Comparison of ENCODE assay signal across 37 cellular contexts in genomic region chr10:29246449-29246848, GRCh38. TPM values are rescaled to one million over a fixed set of nuclear protein-coding genes. Genes with fewer than 3 reads are reported as not detected.
"Had no signal": no experiment of that assay in that cellular context is flagged by ENCODE, and none has a peak within 500 bp of the region (broad histone marks: within the 10 kb centered on the region; RNA-seq: fewer than 3 reads in every experiment).

No MANE protein-coding gene starts in this region.

- H3K4me1 Mint-ChIP-seq: activated CD4-positive, alpha-beta T cell treated with anti-CD3 and anti-CD28 coated beads, Interleukin-2, amount 10 ng/mL, durations not matched to agents 7 days and 5 days; activated naive CD8-positive, alpha-beta T cell treated with anti-CD3 and anti-CD28 coated beads for 36 hours; central memory CD8-positive, alpha-beta T cell; IgD-negative memory B cell had no signal

- H3K27ac Mint-ChIP-seq: activated CD4-positive, alpha-beta memory T cell treated with anti-CD3 and anti-CD28 coated beads for 36 hours; activated CD4-positive, alpha-beta T cell treated with anti-CD3 and anti-CD28 coated beads, Interleukin-2, amount 10 ng/mL, durations not matched to agents 7 days and 5 days; activated naive CD8-positive, alpha-beta T cell treated with anti-CD3 and anti-CD28 coated beads for 36 hours; IgD-negative memory B cell had no signal

- DNase-seq: activated CD4-positive, alpha-beta memory T cell treated with anti-CD3 and anti-CD28 coated beads for 36 hours; activated CD4-positive, alpha-beta T cell treated with anti-CD3 and anti-CD28 coated beads, Interleukin-2, amount 10 ng/mL, durations not matched to agents 7 days and 5 days; activated CD8-positive, alpha-beta memory T cell treated with anti-CD3 and anti-CD28 coated beads, Interleukin-2, amount 50 U/mL, for 4 hours; activated effector memory CD4-positive, alpha-beta T cell treated with anti-CD3 and anti-CD28 coated beads, Interleukin-2, amount 50 U/mL, for 16 hours; activated naive CD4-positive, alpha-beta T cell; activated naive CD4-positive, alpha-beta T cell treated with anti-CD3 and anti-CD28 coated beads, Interleukin-2, amount 50 U/mL, for 16 hours; activated naive CD8-positive, alpha-beta T cell treated with anti-CD3 and anti-CD28 coated beads for 36 hours; activated T-cell treated with anti-CD3 and anti-CD28 coated beads, Interleukin-2, amount 50 U/mL, for 48 hours; amniotic stem cell; Karpas-422; KBM-7; NCI-H1048; NCI-H1105 treated with DMSO at 0.1 percent for 48 hours; NCI-H1436; NCI-H1694; NCI-H1930; NCI-H2081 treated with DMSO at 0.1 percent for 48 hours; NCI-H226; NCI-H446 treated with DMSO at 0.1 percent for 48 hours; NCI-H524; NCI-H69; SIG-M5; SW 1271; T-helper 1 cell; T-helper 2 cell; T-helper 9 cell; WERI-Rb-1 had no signal

- H3K27ac ChIP-seq: ascending aorta, cardiac muscle cell, RWPE1, WERI-Rb-1 had no signal

- H3K36me3 Mint-ChIP-seq: activated CD4-positive, alpha-beta memory T cell treated with anti-CD3 and anti-CD28 coated beads for 36 hours; activated naive CD8-positive, alpha-beta T cell treated with anti-CD3 and anti-CD28 coated beads for 36 hours; IgD-negative memory B cell had no signal

- H3K27me3 ChIP-seq: ascending aorta, cardiac muscle cell had no signal

- H3K4me3 Mint-ChIP-seq: activated CD4-positive, alpha-beta memory T cell treated with anti-CD3 and anti-CD28 coated beads for 36 hours; activated CD4-positive, alpha-beta T cell treated with anti-CD3 and anti-CD28 coated beads, Interleukin-2, amount 10 ng/mL, durations not matched to agents 7 days and 5 days; activated naive CD8-positive, alpha-beta T cell treated with anti-CD3 and anti-CD28 coated beads for 36 hours; central memory CD8-positive, alpha-beta T cell; IgD-negative memory B cell had no signal

- H3K36me3 ChIP-seq: ascending aorta, cardiac muscle cell, WERI-Rb-1 had no signal

- H3K9me3 Mint-ChIP-seq: activated CD4-positive, alpha-beta memory T cell treated with anti-CD3 and anti-CD28 coated beads for 36 hours; activated CD4-positive, alpha-beta T cell treated with anti-CD3 and anti-CD28 coated beads, Interleukin-2, amount 10 ng/mL, durations not matched to agents 7 days and 5 days; activated naive CD8-positive, alpha-beta T cell treated with anti-CD3 and anti-CD28 coated beads for 36 hours had no signal

- H3K4me1 ChIP-seq: ascending aorta had no signal

- ATAC-seq: Panc1, Right ventricle myocardium inferior, SK-N-SH treated with all-trans-retinoic acid at 6 μM for 48 hours had no signal

- H3K4me3 ChIP-seq: ascending aorta, cardiac muscle cell had no signal

- H3K9me3 ChIP-seq: ascending aorta had no signal

RNA-seq across cellular contexts. Expression of gene LYZL1, which starts 42.4 kb away (rescaled TPM):
- total RNA-seq: activated CD4-positive, alpha-beta memory T cell treated with anti-CD3 and anti-CD28 coated beads for 36 hours; activated CD4-positive, alpha-beta T cell treated with anti-CD3 and anti-CD28 coated beads, Interleukin-2, amount 10 ng/mL, durations not matched to agents 7 days and 5 days; activated naive CD8-positive, alpha-beta T cell treated with anti-CD3 and anti-CD28 coated beads for 36 hours; ascending aorta; cardiac muscle cell; MCF 10A; Right ventricle myocardium inferior; SK-MEL-5 had no signal
- polyA plus RNA-seq: IgD-negative memory B cell had no signal
